28 cellular contexts compared by ENCODE assay signal in genomic region chr7:32256811-32257210, GRCh38.
"Had no signal": no experiment of that assay in that cellular context is flagged by ENCODE, and none has a peak within 500 bp of the region (broad histone marks: within the 10 kb centered on the region; RNA-seq: fewer than 3 reads in every experiment).

No MANE protein-coding gene starts in this region.

- H3K9me3 Mint-ChIP-seq: activated CD4-positive, alpha-beta memory T cell treated with anti-CD3 and anti-CD28 coated beads for 36 hours; activated naive CD4-positive, alpha-beta T cell treated with anti-CD3 and anti-CD28 coated beads, Interleukin-2, amount 10 ng/mL, durations not matched to agents 7 days and 5 days; activated naive CD8-positive, alpha-beta T cell treated with anti-CD3 and anti-CD28 coated beads, Interleukin-2, amount 50 U/mL, for 24 hours; brain had no signal

- ATAC-seq: activated CD4-positive, CD25-positive, alpha-beta regulatory T cell treated with anti-CD3 and anti-CD28 coated beads, Interleukin-2, amount 50 U/mL, for 24 hours; activated CD8-positive, alpha-beta memory T cell treated with anti-CD3 and anti-CD28 coated beads, Interleukin-2, amount 10 ng/mL, durations not matched to agents 7 days and 5 days; activated naive CD8-positive, alpha-beta T cell treated with anti-CD3 and anti-CD28 coated beads, Interleukin-2, amount 50 U/mL, for 24 hours; Right ventricle myocardium inferior had no signal

- H3K27ac ChIP-seq: KMS-11, PC-9, RWPE1, SK-N-MC had no signal

- H2AFZ ChIP-seq: PC-9 had no signal

- H3K9ac ChIP-seq: KMS-11 had no signal

- H3K27me3 Mint-ChIP-seq: activated CD4-positive, alpha-beta memory T cell treated with anti-CD3 and anti-CD28 coated beads for 36 hours; activated CD8-positive, alpha-beta memory T cell treated with anti-CD3 and anti-CD28 coated beads, Interleukin-2, amount 10 ng/mL, durations not matched to agents 7 days and 5 days; activated naive CD4-positive, alpha-beta T cell treated with anti-CD3 and anti-CD28 coated beads, Interleukin-2, amount 10 ng/mL, durations not matched to agents 7 days and 5 days; activated naive CD8-positive, alpha-beta T cell; activated naive CD8-positive, alpha-beta T cell treated with anti-CD3 and anti-CD28 coated beads, Interleukin-2, amount 50 U/mL, for 24 hours had no signal

- H3K4me3 Mint-ChIP-seq: activated CD4-positive, alpha-beta memory T cell treated with anti-CD3 and anti-CD28 coated beads for 36 hours; activated CD8-positive, alpha-beta memory T cell treated with anti-CD3 and anti-CD28 coated beads, Interleukin-2, amount 10 ng/mL, durations not matched to agents 7 days and 5 days; activated naive CD4-positive, alpha-beta T cell treated with anti-CD3 and anti-CD28 coated beads, Interleukin-2, amount 10 ng/mL, durations not matched to agents 7 days and 5 days; activated naive CD8-positive, alpha-beta T cell; activated naive CD8-positive, alpha-beta T cell treated with anti-CD3 and anti-CD28 coated beads, Interleukin-2, amount 50 U/mL, for 24 hours; brain; WTC11 had no signal

- H3K27ac Mint-ChIP-seq: activated CD4-positive, alpha-beta memory T cell treated with anti-CD3 and anti-CD28 coated beads for 36 hours; activated CD8-positive, alpha-beta memory T cell treated with anti-CD3 and anti-CD28 coated beads, Interleukin-2, amount 10 ng/mL, durations not matched to agents 7 days and 5 days; activated naive CD4-positive, alpha-beta T cell treated with anti-CD3 and anti-CD28 coated beads, Interleukin-2, amount 10 ng/mL, durations not matched to agents 7 days and 5 days; activated naive CD8-positive, alpha-beta T cell; activated naive CD8-positive, alpha-beta T cell treated with anti-CD3 and anti-CD28 coated beads, Interleukin-2, amount 50 U/mL, for 24 hours; WTC11 had no signal

- H3K4me3 ChIP-seq: PC-9, SK-N-MC had no signal

- H3K36me3 Mint-ChIP-seq: activated CD4-positive, alpha-beta memory T cell treated with anti-CD3 and anti-CD28 coated beads for 36 hours; activated CD8-positive, alpha-beta memory T cell treated with anti-CD3 and anti-CD28 coated beads, Interleukin-2, amount 10 ng/mL, durations not matched to agents 7 days and 5 days; activated naive CD4-positive, alpha-beta T cell treated with anti-CD3 and anti-CD28 coated beads, Interleukin-2, amount 10 ng/mL, durations not matched to agents 7 days and 5 days; activated naive CD8-positive, alpha-beta T cell; brain; WTC11 had no signal

- H3K4me1 Mint-ChIP-seq: activated CD8-positive, alpha-beta memory T cell treated with anti-CD3 and anti-CD28 coated beads, Interleukin-2, amount 10 ng/mL, durations not matched to agents 7 days and 5 days; activated naive CD4-positive, alpha-beta T cell treated with anti-CD3 and anti-CD28 coated beads, Interleukin-2, amount 10 ng/mL, durations not matched to agents 7 days and 5 days; activated naive CD8-positive, alpha-beta T cell treated with anti-CD3 and anti-CD28 coated beads, Interleukin-2, amount 50 U/mL, for 24 hours had no signal

- H3K4me2 ChIP-seq: KMS-11, PC-9 had no signal

- DNase-seq: activated CD4-positive, alpha-beta memory T cell treated with anti-CD3 and anti-CD28 coated beads for 36 hours; activated CD4-positive, alpha-beta T cell treated with anti-CD3 and anti-CD28 coated beads for 4 hours; activated CD4-positive, alpha-beta T cell treated with anti-CD3 and anti-CD28 coated beads, Interleukin-2, amount 50 U/mL, for 1 hour; activated CD8-positive, alpha-beta memory T cell treated with anti-CD3 and anti-CD28 coated beads for 24 hours; activated CD8-positive, alpha-beta memory T cell treated with anti-CD3 and anti-CD28 coated beads, Interleukin-2, amount 10 ng/mL, durations not matched to agents 7 days and 5 days; activated CD8-positive, alpha-beta memory T cell treated with anti-CD3 and anti-CD28 coated beads, Interleukin-2, amount 50 U/mL, for 48 hours; activated effector memory CD4-positive, alpha-beta T cell treated with Interleukin-2 at 50 U/mL for 16 hours; activated naive CD4-positive, alpha-beta T cell treated with anti-CD3 and anti-CD28 coated beads, Interleukin-2, amount 10 ng/mL, durations not matched to agents 7 days and 5 days; activated naive CD8-positive, alpha-beta T cell treated with anti-CD3 and anti-CD28 coated beads, Interleukin-2, amount 50 U/mL, for 24 hours; activated T-cell treated with anti-CD3 and anti-CD28 coated beads, Interleukin-2, amount 50 U/mL, for 48 hours; anterior cingulate cortex; caudate nucleus; NCI-H146; NCI-H187 treated with DMSO at 0.1 percent for 48 hours; NCI-H2081; NCI-H2227 treated with DMSO at 0.1 percent for 48 hours; NCI-H510A treated with DMSO at 0.1 percent for 48 hours; PC-9; SIG-M5; T1000 had no signal
